Comparison of ENCODE assay signal across 8 cellular contexts in genomic region chr9:98074119-98074990, GRCh38. TPM values are rescaled to one million over a fixed set of nuclear protein-coding genes. Genes with fewer than 3 reads are reported as not detected.
DNase-seq lines count a peak whose midpoint lies in the region; ATAC-seq and TF ChIP-seq lines count a peak whose summit lies in the region.

No MANE protein-coding gene starts in this region.

- no peak for TF ChIP-seq POLR2A in gastroesophageal sphincter (IDR thresholded peaks at IDR 0.05)

- no peak for TF ChIP-seq EP300 in gastroesophageal sphincter (IDR thresholded peaks at IDR 0.05)

- no peak overlapping the region for H3K4me3 Mint-ChIP-seq in osteocyte (ENCODE audit: unreplicated experiment)

- H3K4me1 Mint-ChIP-seq in osteocyte (ENCODE audit: unreplicated experiment): peaks cover 9% of the 10 kb centered on the region

- H3K36me3 ChIP-seq in gastroesophageal sphincter (peaks cover 0 to 31% of the 10 kb centered on the region in 2 donors), upper lobe of right lung (peaks cover 19% of the 10 kb centered on the region)

- H3K4me3 ChIP-seq in HL-60 (replicated peaks; ENCODE audit: insufficient read depth, low read length) (no peak overlapping the region), gastroesophageal sphincter (no peak overlapping the region), upper lobe of right lung (no peak overlapping the region)

- ATAC-seq in gastroesophageal sphincter: no peak
- ATAC-seq in upper lobe of right lung: peak; percentile 85
- ATAC-seq in HG03571 (IDR thresholded peaks at IDR 0.05; ENCODE audit: unreplicated experiment): no peak

- DNase-seq in COLO668 (lab: John Stamatoyannopoulos, UW; ENCODE audit: unreplicated experiment): peak; percentile 53
- peak in 1 of 2 experiments; percentile 56 for DNase-seq in HL-60 (ENCODE audit: low read depth in 1 of 2, low spot score in 1 of 2)
- peak; percentile 47 for DNase-seq in RPMI8226
- DNase-seq in activated naive CD4-positive, alpha-beta T cell (lab: John Stamatoyannopoulos, UW): peak; percentile 14 to 60 (median 40)
- DNase-seq in osteocyte (ENCODE audit: extremely low spot score, unreplicated experiment): peak; percentile 89
- peak; percentile 74 for DNase-seq in upper lobe of right lung

- intact Hi-C loops in upper lobe of right lung (cut with DNase I): loop anchor here (10.0 kb wide), 1 partner anchor 180 kb away; the partner anchor contains the start of gene TBC1D2

- TF ChIP-seq CTCF in HL-60 (IDR thresholded peaks at IDR 0.05; ENCODE audit: insufficient read depth, low read length) (peak; percentile 88), gastroesophageal sphincter (IDR thresholded peaks at IDR 0.05) (peak; percentile 68 to 90 (median 80)), osteocyte (IDR thresholded peaks at IDR 0.05) (peak; percentile 96), upper lobe of right lung (IDR thresholded peaks at IDR 0.05) (peak; percentile 98)

- no peaks in the 10 kb centered on the region for H3K27me3 Mint-ChIP-seq in osteocyte (ENCODE audit: unreplicated experiment)

- H3K9me3 ChIP-seq in gastroesophageal sphincter (no peaks in the 10 kb centered on the region), upper lobe of right lung (no peaks in the 10 kb centered on the region)

- H3K4me1 ChIP-seq in gastroesophageal sphincter (peaks cover 0 to 10% (median 0%) of the 10 kb centered on the region in 3 donors), upper lobe of right lung (peaks cover 21% of the 10 kb centered on the region)

- no peaks in the 10 kb centered on the region for H3K27me3 ChIP-seq in HL-60 (ENCODE audit: insufficient read depth, poor library complexity, severe bottlenecking)
- no peaks in the 10 kb centered on the region for H3K27me3 ChIP-seq in gastroesophageal sphincter
- no peaks in the 10 kb centered on the region for H3K27me3 ChIP-seq in upper lobe of right lung

- peak overlapping the region; percentile 67 for H3K27ac Mint-ChIP-seq in osteocyte (ENCODE audit: unreplicated experiment)

- no peak overlapping the region for H3K27ac ChIP-seq in HL-60 (replicated peaks)
- peak overlapping the region in 1 of 4 donors; percentile 28 for H3K27ac ChIP-seq in gastroesophageal sphincter
- H3K27ac ChIP-seq in upper lobe of right lung: peak overlapping the region; percentile 51

- no peaks in the 10 kb centered on the region for H3K9me3 Mint-ChIP-seq in osteocyte (ENCODE audit: unreplicated experiment)

- 5 to 27% methylated on average over 3 to 4 of the region's 13 CpGs for WGBS in gastroesophageal sphincter (ENCODE audit: low coverage in 1 of 2), 2 donors

- H3K36me3 Mint-ChIP-seq in osteocyte (ENCODE audit: unreplicated experiment): peaks cover 10% of the 10 kb centered on the region

RNA-seq across cellular contexts. Expression of gene NANS, which starts 17.8 kb away (rescaled TPM):
- total RNA-seq in gastroesophageal sphincter: 10 to 100 TPM; 21.5 to 58.3 (median 40.0) TPM
- 43.4 and 43.9 TPM in 2 replicates for total RNA-seq in osteocyte
- total RNA-seq in upper lobe of right lung: 53.8 TPM

RNA-seq across cellular contexts. Expression of gene TRIM14, which starts 44.7 kb away (rescaled TPM):
- 10 to 100 TPM in 3 of 4 donors, 1 to 10 TPM in 1; 7.5 to 12.5 (median 10.5) TPM for total RNA-seq in gastroesophageal sphincter
- total RNA-seq in osteocyte: 0.48 and 0.76 TPM in 2 replicates
- 38.7 TPM for total RNA-seq in upper lobe of right lung
